ENCODE assay signal across 25 cellular contexts in the genomic region with DNA sequence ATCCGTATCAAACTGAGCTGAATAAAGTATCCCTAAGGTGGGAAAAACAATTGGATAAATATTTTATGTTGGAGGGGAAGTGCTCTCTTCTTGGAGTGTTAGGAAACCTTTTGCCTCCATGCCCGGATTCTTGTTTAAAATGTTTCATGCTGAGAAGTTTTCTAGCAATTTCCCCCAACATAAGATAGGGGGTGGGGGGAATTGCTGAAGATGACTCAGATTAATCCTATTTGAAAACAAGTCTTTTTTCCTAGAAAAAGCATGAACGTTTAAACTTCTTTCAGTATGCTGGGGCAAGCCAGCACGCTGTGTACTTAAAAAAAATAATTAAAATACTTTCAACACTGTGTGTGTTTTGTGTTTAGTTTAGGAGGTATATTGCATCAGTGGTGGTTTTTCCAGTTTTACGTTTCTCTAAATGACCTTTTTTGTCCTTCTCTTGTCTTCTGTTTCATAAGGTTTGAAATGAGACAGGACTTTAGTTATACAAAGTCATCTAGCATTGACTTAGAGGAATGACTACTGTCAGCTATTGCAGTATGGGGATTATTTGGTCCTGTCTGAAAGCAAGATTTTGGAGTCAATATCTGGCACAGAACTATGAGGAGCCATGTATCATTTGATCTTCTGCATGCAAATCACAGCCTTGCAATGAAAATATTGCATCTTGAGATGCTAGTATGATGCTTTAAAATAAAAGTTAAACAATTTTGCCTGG.
DNase-seq lines count a peak whose midpoint lies in the region; ATAC-seq and TF ChIP-seq lines count a peak whose summit lies in the region.
"Had no signal": no experiment of that assay in that cellular context is flagged by ENCODE, and none has a peak within 500 bp of the region (broad histone marks: within the 10 kb centered on the region; RNA-seq: fewer than 3 reads in every experiment).

No MANE protein-coding gene starts in this region.

- intact Hi-C loops in upper lobe of right lung (cut with DNase I) = no loop called here

- no peaks in the 10 kb centered on the region for H3K27me3 ChIP-seq in SJSA1 (replicated peaks)
- H3K27me3 ChIP-seq in endodermal cell (ENCODE audit: control insufficient read depth, insufficient read depth, low read length, poor library complexity, severe bottlenecking) = no peaks in the 10 kb centered on the region
- peaks cover 4% of the 10 kb centered on the region for H3K27me3 ChIP-seq in upper lobe of right lung
- H3K27me3 ChIP-seq: Peyer's patch, tibial nerve had no signal

- H3K9me3 Mint-ChIP-seq in activated CD8-positive, alpha-beta memory T cell treated with anti-CD3 and anti-CD28 coated beads, Interleukin-2, amount 10 ng/mL, durations not matched to agents 7 days and 5 days (ENCODE audit: low read depth) = no peaks in the 10 kb centered on the region
- peaks cover 12% of the 10 kb centered on the region for H3K9me3 Mint-ChIP-seq in endodermal cell
- no peaks in the 10 kb centered on the region for H3K9me3 Mint-ChIP-seq in stimulated activated effector memory CD8-positive, alpha-beta T cell treated with anti-CD3 and anti-CD28 coated beads, Interleukin-12 subunit alpha, Interleukin-12 subunit beta, amount 100 ng/mL, for 72 hours

- no peak overlapping the region for H3K4me3 ChIP-seq in SJSA1
- H3K4me3 ChIP-seq in endodermal cell (ENCODE audit: low read length) = no peak overlapping the region
- H3K4me3 ChIP-seq in upper lobe of right lung = no peak overlapping the region
- H3K4me3 ChIP-seq: adrenal gland, GM23248, lung, Peyer's patch, stomach, tibial nerve had no signal

- 79% methylated on average over 5 of the region's 5 CpGs; no CpG with 5 or more reads in 1 of the 2 experiments for WGBS in endodermal cell (ENCODE audit: insufficient coverage in 1 of 2, insufficient read length in 1 of 2), 2 experiments

- no peak overlapping the region for H3K9ac ChIP-seq in endodermal cell (ENCODE audit: extremely low read depth, low read length, poor library complexity, severe bottlenecking)
- H3K9ac ChIP-seq: GM23248 had no signal

- H3K9me3 ChIP-seq in SJSA1 (replicated peaks) = no peaks in the 10 kb centered on the region
- H3K9me3 ChIP-seq in endodermal cell (ENCODE audit: control insufficient read depth, low read length) = peaks cover under 1% of the 10 kb centered on the region
- H3K9me3 ChIP-seq in upper lobe of right lung = no peaks in the 10 kb centered on the region
- H3K9me3 ChIP-seq: adrenal gland, Peyer's patch, stomach, tibial nerve had no signal

- ATAC-seq in activated CD8-positive, alpha-beta memory T cell treated with anti-CD3 and anti-CD28 coated beads, Interleukin-2, amount 10 ng/mL, durations not matched to agents 7 days and 5 days = peak; percentile 16
- ATAC-seq in stimulated activated effector memory CD8-positive, alpha-beta T cell treated with anti-CD3 and anti-CD28 coated beads, Interleukin-12 subunit alpha, Interleukin-12 subunit beta, amount 100 ng/mL, for 72 hours = peak; percentile 45
- ATAC-seq in upper lobe of right lung (no peak), GM18505 (IDR thresholded peaks at IDR 0.05; ENCODE audit: unreplicated experiment) (no peak)
- ATAC-seq: sciatic nerve had no signal

- CTCF ChIA-PET in activated CD8-positive, alpha-beta memory T cell treated with anti-CD3 and anti-CD28 coated beads, Interleukin-2, amount 10 ng/mL, durations not matched to agents 7 days and 5 days (lab: Charles Lee) = no interaction called here

- H3K27ac Mint-ChIP-seq in activated CD8-positive, alpha-beta memory T cell treated with anti-CD3 and anti-CD28 coated beads, Interleukin-2, amount 10 ng/mL, durations not matched to agents 7 days and 5 days = peak overlapping the region; percentile 21
- H3K27ac Mint-ChIP-seq in endodermal cell = peak overlapping the region; percentile 48
- H3K27ac Mint-ChIP-seq in stimulated activated effector memory CD8-positive, alpha-beta T cell treated with anti-CD3 and anti-CD28 coated beads, Interleukin-12 subunit alpha, Interleukin-12 subunit beta, amount 100 ng/mL, for 72 hours = no peak overlapping the region

- no peak overlapping the region for H3K4me3 Mint-ChIP-seq in activated CD8-positive, alpha-beta memory T cell treated with anti-CD3 and anti-CD28 coated beads, Interleukin-2, amount 10 ng/mL, durations not matched to agents 7 days and 5 days
- no peak overlapping the region for H3K4me3 Mint-ChIP-seq in endodermal cell
- no peak overlapping the region for H3K4me3 Mint-ChIP-seq in stimulated activated effector memory CD8-positive, alpha-beta T cell treated with anti-CD3 and anti-CD28 coated beads, Interleukin-12 subunit alpha, Interleukin-12 subunit beta, amount 100 ng/mL, for 72 hours

- H3K36me3 ChIP-seq in SJSA1 (no peaks in the 10 kb centered on the region), endodermal cell (ENCODE audit: control insufficient read depth, insufficient read depth, low read length) (no peaks in the 10 kb centered on the region), upper lobe of right lung (no peaks in the 10 kb centered on the region)
- H3K36me3 ChIP-seq: adrenal gland, Peyer's patch, stomach, tibial nerve had no signal

- H3K4me1 ChIP-seq in SJSA1 (replicated peaks) = peaks cover 15% of the 10 kb centered on the region
- no peaks in the 10 kb centered on the region for H3K4me1 ChIP-seq in endodermal cell (ENCODE audit: control insufficient read depth, insufficient read depth, low read length)
- H3K4me1 ChIP-seq in upper lobe of right lung = no peaks in the 10 kb centered on the region
- H3K4me1 ChIP-seq: adrenal gland, Peyer's patch, stomach, tibial nerve had no signal

- H3K27ac ChIP-seq in SJSA1 = peak overlapping the region; percentile 28
- H3K27ac ChIP-seq in endodermal cell (ENCODE audit: low read depth, low read length) = no peak overlapping the region
- H3K27ac ChIP-seq in upper lobe of right lung = no peak overlapping the region
- H3K27ac ChIP-seq: adrenal gland, GM23248, Peyer's patch, stomach, tibial nerve had no signal

- TF ChIP-seq POLR2A in GM18505 (IDR thresholded peaks at IDR 0.05; ENCODE audit: borderline replicate concordance, extremely low read depth, insufficient read depth, insufficient read length) = no peak

- H3K27me3 Mint-ChIP-seq in activated CD8-positive, alpha-beta memory T cell treated with anti-CD3 and anti-CD28 coated beads, Interleukin-2, amount 10 ng/mL, durations not matched to agents 7 days and 5 days = no peaks in the 10 kb centered on the region
- no peaks in the 10 kb centered on the region for H3K27me3 Mint-ChIP-seq in endodermal cell (ENCODE audit: insufficient read depth)

- peaks cover 6% of the 10 kb centered on the region for H3K36me3 Mint-ChIP-seq in activated CD8-positive, alpha-beta memory T cell treated with anti-CD3 and anti-CD28 coated beads, Interleukin-2, amount 10 ng/mL, durations not matched to agents 7 days and 5 days
- peaks cover 3% of the 10 kb centered on the region for H3K36me3 Mint-ChIP-seq in endodermal cell (ENCODE audit: low read depth)
- H3K36me3 Mint-ChIP-seq in stimulated activated effector memory CD8-positive, alpha-beta T cell treated with anti-CD3 and anti-CD28 coated beads, Interleukin-12 subunit alpha, Interleukin-12 subunit beta, amount 100 ng/mL, for 72 hours = no peaks in the 10 kb centered on the region

- DNase-seq in activated CD8-positive, alpha-beta memory T cell treated with anti-CD3 and anti-CD28 coated beads, Interleukin-2, amount 10 ng/mL, durations not matched to agents 7 days and 5 days = no peak
- no peak for DNase-seq in activated CD8-positive, alpha-beta memory T cell treated with anti-CD3 and anti-CD28 coated beads for 24 hours
- DNase-seq in SJSA1 (ENCODE audit: low read depth in 1 of 2, low spot score in 2 of 2) (peak in 1 of 2 experiments; percentile 71), endodermal cell (no peak), upper lobe of right lung (no peak), MV-4-11 (lab: John Stamatoyannopoulos, UW) (no peak)
- DNase-seq in stimulated activated effector memory CD8-positive, alpha-beta T cell treated with anti-CD3 and anti-CD28 coated beads, Interleukin-12 subunit alpha, Interleukin-12 subunit beta, amount 100 ng/mL, for 72 hours (ENCODE audit: low spot score in 2 of 2) = no peak
- DNase-seq: activated CD4-positive, alpha-beta T cell treated with anti-CD3 and anti-CD28 coated beads for 4 hours; activated CD8-positive, alpha-beta memory T cell treated with anti-CD3 and anti-CD28 coated beads, Interleukin-2, amount 50 U/mL, for 4 hours; activated gamma-delta T cell; adrenal gland; cortex of kidney; glutamatergic neuron; GM23248; KBM-7; NCI-H1436 treated with DMSO at 0.1 percent for 48 hours; NCI-H2171; NCI-H524; NK-92 treated with Interleukin-12 subunit alpha and Interleukin-12 subunit beta, amount 100 ng/mL, for 24 hours; Peyer's patch; stomach had no signal

- H3K4me1 Mint-ChIP-seq in activated CD8-positive, alpha-beta memory T cell treated with anti-CD3 and anti-CD28 coated beads, Interleukin-2, amount 10 ng/mL, durations not matched to agents 7 days and 5 days = peaks cover 9% of the 10 kb centered on the region
- H3K4me1 Mint-ChIP-seq in endodermal cell = peaks cover 22% of the 10 kb centered on the region
- no peaks in the 10 kb centered on the region for H3K4me1 Mint-ChIP-seq in stimulated activated effector memory CD8-positive, alpha-beta T cell treated with anti-CD3 and anti-CD28 coated beads, Interleukin-12 subunit alpha, Interleukin-12 subunit beta, amount 100 ng/mL, for 72 hours

- TF ChIP-seq CTCF in endodermal cell (conservative IDR thresholded peaks at IDR 0.05) = no peak
- TF ChIP-seq CTCF in upper lobe of right lung (IDR thresholded peaks at IDR 0.05) = no peak

Comparison
In these comparisons a context has a peak if more than half of its experiments do, and no peak if none do; other contexts are left out.
1. ATAC-seq: peak in activated CD8-positive, alpha-beta memory T cell treated with anti-CD3 and anti-CD28 coated beads, Interleukin-2, amount 10 ng/mL, durations not matched to agents 7 days and 5 days (single experiment) and stimulated activated effector memory CD8-positive, alpha-beta T cell treated with anti-CD3 and anti-CD28 coated beads, Interleukin-12 subunit alpha, Interleukin-12 subunit beta, amount 100 ng/mL, for 72 hours (single experiment); none in upper lobe of right lung (single experiment) and GM18505 (single experiment).